Comparison of ENCODE assay signal across 22 cellular contexts in genomic region chr2:191552036-191552435, GRCh38.
DNase-seq lines count a peak whose midpoint lies in the region; FAIRE-seq and TF ChIP-seq lines count a peak whose summit lies in the region.
"Had no signal": no experiment of that assay in that cellular context is flagged by ENCODE, and none has a peak within 500 bp of the region (broad histone marks: within the 10 kb centered on the region; RNA-seq: fewer than 3 reads in every experiment).

No MANE protein-coding gene starts in this region.

- H3K27me3 ChIP-seq in uterus = no peaks in the 10 kb centered on the region
- H3K27me3 ChIP-seq: BLaER1 treated with 17β-estradiol and CSF1 and Interleukin-3, amounts not matched to agents 10 nM and 100 nM; neutrophil; right atrium auricular region had no signal

- H3K4me3 ChIP-seq in uterus = no peak overlapping the region
- H3K4me3 ChIP-seq: BLaER1 treated with 17β-estradiol and CSF1 and Interleukin-3, amounts not matched to agents 10 nM and 100 nM; right atrium auricular region; tibial artery had no signal

- TF ChIP-seq POLR2A in H54 (IDR thresholded peaks at IDR 0.05; ENCODE audit: low read depth, low read length) = no peak
- no peak for TF ChIP-seq POLR2A in uterus (IDR thresholded peaks at IDR 0.05)

- H3K9me3 ChIP-seq in uterus = no peaks in the 10 kb centered on the region
- H3K9me3 ChIP-seq: BLaER1 treated with 17β-estradiol and CSF1 and Interleukin-3, amounts not matched to agents 10 nM and 100 nM; neutrophil; right atrium auricular region; tibial artery had no signal

- no peaks in the 10 kb centered on the region for H3K4me1 ChIP-seq in uterus
- H3K4me1 ChIP-seq: right atrium auricular region had no signal

- intact Hi-C loops in uterus (cut with DNase I; ENCODE audit: low total_unique reads) = no loop called here

- no peak for FAIRE-seq in H54 (lab: Jason Lieb, UNC)
- FAIRE-seq: frontal cortex had no signal

- no peaks in the 10 kb centered on the region for H3K36me3 ChIP-seq in uterus
- H3K36me3 ChIP-seq: BLaER1 treated with 17β-estradiol and CSF1 and Interleukin-3, amounts not matched to agents 10 nM and 100 nM; neutrophil; right atrium auricular region; tibial artery had no signal

- no peak for TF ChIP-seq CTCF in uterus (IDR thresholded peaks at IDR 0.05)

- DNase-seq in DMS 273 (lab: John Stamatoyannopoulos, UW; ENCODE audit: unreplicated experiment) = peak; percentile 17
- DNase-seq in DMS 273 treated with DMSO at 0.1 percent for 48 hours (lab: John Stamatoyannopoulos, UW) = no peak
- DNase-seq in DMS153 treated with DMSO at 0.1 percent for 48 hours (lab: John Stamatoyannopoulos, UW; ENCODE audit: unreplicated experiment) = peak; percentile 34
- DNase-seq in NCI-H69 (lab: John Stamatoyannopoulos, UW) = peak; percentile 29
- peak; percentile 7 for DNase-seq in fibroblast of gingiva (ENCODE audit: low read depth)
- DNase-seq in H54 (ENCODE audit: insufficient read length, low spot score) = no peak
- DNase-seq in uterus = no peak
- DNase-seq in dedifferentiated amniotic fluid mesenchymal stem cell (ENCODE audit: extremely low spot score) = no peak
- DNase-seq: 8988T; activated CD4-positive, alpha-beta memory T cell treated with anti-CD3 and anti-CD28 coated beads, Interleukin-2, amount 10 ng/mL, durations not matched to agents 7 days and 5 days; activated naive CD4-positive, alpha-beta T cell treated with anti-CD3 and anti-CD28 coated beads, Interleukin-2, amount 10 ng/mL, durations not matched to agents 7 days and 5 days; activated T-cell treated with anti-CD3 and anti-CD28 coated beads, Interleukin-2, amount 50 U/mL, for 1 hour; aorta; GOT3; left ventricle myocardium superior; NCI-H2029; stimulated activated naive CD4-positive, alpha-beta T cell; tibial artery had no signal

- H3K27ac ChIP-seq in uterus = no peak overlapping the region
- H3K27ac ChIP-seq: BLaER1 treated with 17β-estradiol and CSF1 and Interleukin-3, amounts not matched to agents 10 nM and 100 nM; neutrophil; right atrium auricular region; tibial artery had no signal

Comparison
In these comparisons a context has a peak if more than half of its experiments do, and no peak if none do; other contexts are left out.
1. DNase-seq: peak in DMS 273 (single experiment), DMS153 treated with DMSO at 0.1 percent for 48 hours (single experiment), NCI-H69 (single experiment) and fibroblast of gingiva (single experiment); none in DMS 273 treated with DMSO at 0.1 percent for 48 hours (single experiment), H54 (single experiment), uterus (0 of 2) and dedifferentiated amniotic fluid mesenchymal stem cell (single experiment).